15 cellular contexts compared by ENCODE assay signal in the genomic region with DNA sequence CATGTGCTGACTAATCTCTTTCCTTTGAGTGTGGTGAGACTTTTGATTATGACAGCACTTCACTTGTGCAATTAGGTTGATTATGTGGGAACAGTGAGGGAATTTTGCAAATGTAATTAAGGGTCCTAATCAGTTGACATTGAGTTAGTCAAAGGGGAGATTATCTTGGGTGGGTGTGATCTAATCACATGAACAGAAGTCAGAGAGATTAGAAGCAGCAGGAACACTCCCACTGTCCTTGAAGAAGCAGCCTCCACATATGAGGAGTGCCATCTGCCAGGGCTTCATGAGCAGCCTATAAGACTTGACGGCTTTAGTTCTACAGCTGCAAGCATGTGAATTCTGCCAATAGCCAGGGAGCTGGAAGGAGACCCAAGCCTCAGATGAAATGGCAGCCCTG.
A peak's percentile ranks its signal among the peaks of the same experiment; 100 is the strongest.
DNase-seq lines count a peak whose midpoint lies in the region; ATAC-seq and TF ChIP-seq lines count a peak whose summit lies in the region.
"Had no signal": no experiment of that assay in that cellular context is flagged by ENCODE, and none has a peak within 500 bp of the region (broad histone marks: within the 10 kb centered on the region; RNA-seq: fewer than 3 reads in every experiment).

No MANE protein-coding gene starts in this region.

- peaks cover 3% of the 10 kb centered on the region for H3K36me3 Mint-ChIP-seq in mesothelial cell of epicardium
- H3K36me3 Mint-ChIP-seq: CD8-positive, alpha-beta T cell had no signal

- no peak overlapping the region for H3K27ac Mint-ChIP-seq in mesothelial cell of epicardium
- H3K27ac Mint-ChIP-seq: B cell; CD8-positive, alpha-beta T cell had no signal

- H3K4me1 Mint-ChIP-seq in mesothelial cell of epicardium = peaks cover 24% of the 10 kb centered on the region
- H3K4me1 Mint-ChIP-seq: B cell had no signal

- ATAC-seq in GM19467 (IDR thresholded peaks at IDR 0.05; ENCODE audit: unreplicated experiment) = no peak
- ATAC-seq: CD8-positive, alpha-beta T cell had no signal

- no peak overlapping the region for H3K4me3 Mint-ChIP-seq in mesothelial cell of epicardium
- H3K4me3 Mint-ChIP-seq: B cell; CD8-positive, alpha-beta T cell had no signal

- no peaks in the 10 kb centered on the region for H3K27me3 Mint-ChIP-seq in mesothelial cell of epicardium (ENCODE audit: low read depth)

- no peak overlapping the region for H3K4me3 ChIP-seq in SK-N-MC
- H3K4me3 ChIP-seq: BLaER1 treated with 17β-estradiol and CSF1 and Interleukin-3, amounts not matched to agents 10 nM and 100 nM; GM23248; HAP-1 had no signal

- peaks cover 20% of the 10 kb centered on the region for H3K9me3 Mint-ChIP-seq in mesothelial cell of epicardium

- peak; percentile 21 for DNase-seq in NCI-H2171 (lab: John Stamatoyannopoulos, UW)
- peak; percentile 84 to 95 for DNase-seq in NCI-H524 (lab: John Stamatoyannopoulos, UW)
- DNase-seq in SK-N-MC (ENCODE audit: low read depth, low spot score) = no peak
- DNase-seq in islet precursor cell = peak; percentile 17
- no peak for DNase-seq in DMS53 (lab: John Stamatoyannopoulos, UW)
- DNase-seq in mesothelial cell of epicardium (ENCODE audit: low spot score in 2 of 2, unreplicated experiment in 2 of 2) = no peak
- no peak for DNase-seq in MV-4-11 (lab: John Stamatoyannopoulos, UW)
- DNase-seq: Calu3; CD8-positive, alpha-beta T cell; DMS 273 treated with DMSO at 0.1 percent for 48 hours; GM23248 had no signal

- H3K9me3 ChIP-seq in SK-N-MC (ENCODE audit: low read depth, low read length) = peaks cover 3% of the 10 kb centered on the region; the same call in 1 of the 2 replicates
- H3K9me3 ChIP-seq: HAP-1 had no signal

- H3K36me3 ChIP-seq in SK-N-MC (ENCODE audit: insufficient read depth, low read length) = no peaks in the 10 kb centered on the region
- H3K36me3 ChIP-seq: BLaER1 treated with 17β-estradiol and CSF1 and Interleukin-3, amounts not matched to agents 10 nM and 100 nM; HAP-1 had no signal

- H3K9ac ChIP-seq in SK-N-MC (ENCODE audit: insufficient read length) = no peak overlapping the region
- H3K9ac ChIP-seq: BLaER1 treated with 17β-estradiol and CSF1 and Interleukin-3, amounts not matched to agents 10 nM and 100 nM; GM23248 had no signal

- H3K27ac ChIP-seq in SK-N-MC = peak overlapping the region; percentile 39; the same call in 1 of the 2 replicates
- H3K27ac ChIP-seq: BLaER1 treated with 17β-estradiol and CSF1 and Interleukin-3, amounts not matched to agents 10 nM and 100 nM; GM23248 had no signal

- TF ChIP-seq CTCF in mesothelial cell of epicardium (IDR thresholded peaks at IDR 0.05; ENCODE audit: unreplicated experiment) = no peak

Comparison
In these comparisons a context has a peak if more than half of its experiments do, and no peak if none do; other contexts are left out.
1. DNase-seq: peak in NCI-H2171 (single experiment), NCI-H524 (2 of 2) and islet precursor cell (single experiment); none in SK-N-MC (single experiment), DMS53 (single experiment), mesothelial cell of epicardium (0 of 2) and MV-4-11 (single experiment).